In the genomic region with DNA sequence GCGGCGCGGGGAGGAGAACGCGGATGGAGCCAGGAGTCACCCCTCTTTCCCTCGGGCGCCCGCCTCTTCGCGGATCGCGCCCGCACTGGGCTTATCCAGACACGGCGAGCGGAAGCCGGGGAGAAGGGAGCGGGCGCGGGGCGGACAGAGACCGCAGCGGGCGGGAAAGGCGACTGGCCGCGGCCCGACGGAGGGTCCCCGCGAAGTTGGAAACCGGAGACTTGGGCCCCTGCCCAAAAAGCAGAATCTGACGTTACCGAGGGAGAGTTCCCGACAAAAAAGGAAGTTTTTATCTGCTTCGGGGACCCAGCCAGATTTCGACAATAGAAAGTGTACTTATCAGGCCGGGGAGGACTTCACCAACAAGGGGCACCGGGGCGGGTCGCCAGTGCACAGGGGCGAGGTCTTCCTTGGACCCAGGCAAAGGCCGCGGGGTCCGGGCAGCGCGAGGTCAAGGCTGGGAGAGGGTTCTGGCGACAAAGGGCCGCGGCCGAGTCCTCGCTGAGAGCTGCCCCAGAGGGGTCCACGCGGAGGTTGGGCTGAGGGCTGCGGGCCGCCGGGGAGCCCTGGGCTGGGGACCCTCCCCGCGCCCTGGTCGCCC, we compare ENCODE assay signal across 8 cellular contexts. TPM values are rescaled to one million over a fixed set of nuclear protein-coding genes. Genes with fewer than 3 reads are reported as not detected.
A peak's percentile ranks its signal among the peaks of the same experiment; 100 is the strongest.
DNase-seq lines count a peak whose midpoint lies in the region; ATAC-seq and TF ChIP-seq lines count a peak whose summit lies in the region.

No MANE protein-coding gene starts in this region.

- H3K36me3 ChIP-seq in stomach = no peaks in the 10 kb centered on the region

- peaks cover 0 to 52% (median 22%) of the 10 kb centered on the region in 3 donors for H3K27me3 ChIP-seq in stomach

- H3K27ac ChIP-seq in stomach = peak overlapping the region; percentile 74 to 84 (median 78)

- peak overlapping the region; percentile 50 to 82 (median 68) for H3K4me3 ChIP-seq in stomach

- peaks cover 13 to 32% (median 28%) of the 10 kb centered on the region in 4 donors for H3K4me1 ChIP-seq in stomach

- no peak for TF ChIP-seq POLR2A in stomach (IDR thresholded peaks at IDR 0.05)

- intact Hi-C loops in stomach (cut with DNase I; ENCODE audit: low total_unique reads) = no loop called here

- 0 to 1% (median 0%) methylated on average over 38 to 60 of the region's 60 CpGs for WGBS in stomach, 5 donors

- TF ChIP-seq EP300 in stomach (IDR thresholded peaks at IDR 0.05) = no peak

- no peaks in the 10 kb centered on the region for H3K9me3 ChIP-seq in stomach

- no peak for TF ChIP-seq CTCF in stomach (IDR thresholded peaks at IDR 0.05)

- peak; percentile 63 for DNase-seq in activated CD8-positive, alpha-beta memory T cell treated with anti-CD3 and anti-CD28 coated beads, Interleukin-2, amount 50 U/mL, for 48 hours
- no peak for DNase-seq in activated CD8-positive, alpha-beta memory T cell treated with anti-CD3 and anti-CD28 coated beads for 24 hours
- DNase-seq in astrocyte of the hippocampus (ENCODE audit: low read depth, low spot score) = peak; percentile 53
- DNase-seq in islet precursor cell = peak; percentile 76
- DNase-seq in stomach = peak; percentile 52
- no peak for DNase-seq in A172 (ENCODE audit: low spot score)
- DNase-seq in effector CD8-positive, alpha-beta T cell (lab: John Stamatoyannopoulos, UW) = no peak

- ATAC-seq in HG03432 (IDR thresholded peaks at IDR 0.05; ENCODE audit: unreplicated experiment) = no peak

RNA-seq across cellular contexts. Expression of a gene that starts 0.5 kb away (rescaled TPM):
- 10 to 100 TPM in 2 of 5 donors, 1 to 10 TPM in 3; 1.2 to 17.8 (median 3.6) TPM for total RNA-seq in stomach
- polyA plus RNA-seq in stomach = 10 to 100 TPM in 1 of 3 donors, 1 to 10 TPM in 2; 3.9 to 17.1 (median 5.5) TPM
- 5.1 and 6.8 TPM in 2 replicates for total RNA-seq in A172 (2014; rRNA removed; shearing (Covaris generic))

RNA-seq across cellular contexts. Expression of a gene that starts 45.3 kb away (rescaled TPM):
- 1 to 10 TPM in 1 of 5 donors, under 1 TPM in 1, not detected in 3; 0.72 to 5.7 TPM for total RNA-seq in stomach
- 10 to 100 TPM in 1 of 3 donors, 1 to 10 TPM in 2; 3.6 to 12.2 (median 4.2) TPM for polyA plus RNA-seq in stomach
- not detected in 2 replicates for total RNA-seq in A172 (2014; rRNA removed; shearing (Covaris generic))

RNA-seq across cellular contexts. Expression of a gene that starts 47.6 kb away (rescaled TPM):
- 10 to 100 TPM in 3 of 5 donors, 1 to 10 TPM in 1, not detected in 1; 6.8 to 40.4 (median 28.4) TPM for total RNA-seq in stomach
- 100 to 1,000 TPM in 1 of 3 donors, 10 to 100 TPM in 1, 1 to 10 TPM in 1; 9.9 to 101 (median 65.1) TPM for polyA plus RNA-seq in stomach
- 0.05 and 1.1 TPM in 2 replicates for total RNA-seq in A172 (2014; rRNA removed; shearing (Covaris generic))

RNA-seq across cellular contexts. Expression of a gene that starts 58.4 kb away (rescaled TPM):
- 100 to 1,000 TPM in 2 of 5 donors, 10 to 100 TPM in 3; 41.1 to 257 (median 94.2) TPM for total RNA-seq in stomach
- 10 to 100 TPM; 28.0 to 72.8 (median 34.5) TPM for polyA plus RNA-seq in stomach
- not detected in 2 replicates for total RNA-seq in A172 (2014; rRNA removed; shearing (Covaris generic))

Comparison
In these comparisons a context has a peak if more than half of its experiments do, and no peak if none do; other contexts are left out.
1. DNase-seq: peak in activated CD8-positive, alpha-beta memory T cell treated with anti-CD3 and anti-CD28 coated beads, Interleukin-2, amount 50 U/mL, for 48 hours (single experiment), astrocyte of the hippocampus (single experiment), islet precursor cell (single experiment) and stomach (single experiment); none in activated CD8-positive, alpha-beta memory T cell treated with anti-CD3 and anti-CD28 coated beads for 24 hours (single experiment), A172 (single experiment) and effector CD8-positive, alpha-beta T cell (single experiment).